In the genomic region with DNA sequence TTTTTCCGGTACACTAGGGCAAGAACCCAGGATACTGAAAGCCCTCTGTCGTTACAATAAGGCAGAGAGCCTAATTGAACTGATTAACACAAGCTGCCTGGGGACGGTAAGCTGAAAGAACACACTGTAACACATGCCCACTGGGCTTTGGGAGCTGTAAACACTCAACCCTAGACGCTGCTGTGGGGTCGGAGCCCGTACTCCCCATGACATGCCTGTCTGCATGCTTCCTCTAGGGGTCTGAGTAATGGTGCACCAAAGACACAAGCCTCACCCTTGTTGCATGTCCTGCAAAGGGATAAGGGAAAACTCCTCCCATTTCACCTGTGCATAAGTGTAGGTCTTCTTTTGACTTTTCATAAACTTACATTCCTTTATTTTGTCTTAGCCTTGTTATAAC, we compare ENCODE assay signal across 20 cellular contexts.
A peak's percentile ranks its signal among the peaks of the same experiment; 100 is the strongest.
DNase-seq lines count a peak whose midpoint lies in the region; ATAC-seq, FAIRE-seq and TF ChIP-seq lines count a peak whose summit lies in the region.
"Had no signal": no experiment of that assay in that cellular context is flagged by ENCODE, and none has a peak within 500 bp of the region (broad histone marks: within the 10 kb centered on the region; RNA-seq: fewer than 3 reads in every experiment).

No MANE protein-coding gene starts in this region.

- WGBS in IMR-90 (ENCODE audit: extremely low coverage in 2 of 2, insufficient read length in 1 of 2), 2 experiments = 96% methylated on average over 3 of the region's 6 CpGs; no CpG with 5 or more reads in 1 of the 2 experiments

- no peaks in the 10 kb centered on the region for H3K36me3 ChIP-seq in IMR-90 (ENCODE audit: control insufficient read depth, insufficient read depth, low read length)
- H3K36me3 ChIP-seq in brain microvascular endothelial cell (replicated peaks) = no peaks in the 10 kb centered on the region
- H3K36me3 ChIP-seq in muscle layer of colon (ENCODE audit: insufficient read depth, low read length) = no peaks in the 10 kb centered on the region
- no peaks in the 10 kb centered on the region for H3K36me3 ChIP-seq in tibial artery
- H3K36me3 ChIP-seq: cardiac muscle cell, ovary had no signal

- H2AFZ ChIP-seq in IMR-90 (replicated peaks; ENCODE audit: low read length, poor library complexity) = no peak overlapping the region

- dilution Hi-C loops in IMR-90 (cut with HindIII; ENCODE audit: low sequenced_read_pairs, unreplicated experiment) = no loop called here

- no peak overlapping the region for H3K56ac ChIP-seq in IMR-90 (ENCODE audit: extremely low read depth, insufficient read depth, low read length)

- H3K27ac ChIP-seq in IMR-90 (ENCODE audit: insufficient read depth, low read length) = no peak overlapping the region
- no peak overlapping the region for H3K27ac ChIP-seq in brain microvascular endothelial cell
- peak overlapping the region; percentile 76 for H3K27ac ChIP-seq in muscle layer of colon (ENCODE audit: low read depth, low read length)
- peak overlapping the region; percentile 75 to 86 for H3K27ac ChIP-seq in tibial artery
- H3K27ac ChIP-seq: epithelial cell of prostate had no signal

- no peak overlapping the region for H3K18ac ChIP-seq in IMR-90 (ENCODE audit: low read depth, low read length)

- FAIRE-seq in GM12892 (lab: Jason Lieb, UNC) = no peak

- H3K14ac ChIP-seq in IMR-90 (replicated peaks; ENCODE audit: low read depth, low read length) = peak overlapping the region; percentile 74; the same call in 1 of the 2 replicates

- H4K8ac ChIP-seq in IMR-90 (ENCODE audit: low read depth in 2 of 2, low read length in 2 of 2) = peak overlapping the region in 1 of 2 experiments; percentile 41; a peak in 1 of 4 replicates

- H3K9ac ChIP-seq in IMR-90 (ENCODE audit: low read depth, low read length) = no peak overlapping the region
- no peak overlapping the region for H3K9ac ChIP-seq in muscle layer of colon (ENCODE audit: low read length)

- H3K27me3 ChIP-seq in IMR-90 (ENCODE audit: control insufficient read depth, insufficient read depth, low read length) = no peaks in the 10 kb centered on the region
- no peaks in the 10 kb centered on the region for H3K27me3 ChIP-seq in brain microvascular endothelial cell (replicated peaks)
- H3K27me3 ChIP-seq in muscle layer of colon (ENCODE audit: control insufficient read depth in 1 of 2, insufficient read depth in 2 of 2, low read length in 2 of 2) = no peaks in the 10 kb centered on the region
- H3K27me3 ChIP-seq in tibial artery = no peaks in the 10 kb centered on the region
- H3K27me3 ChIP-seq: cardiac muscle cell, ovary had no signal

- H2AK5ac ChIP-seq in IMR-90 (ENCODE audit: low read depth, low read length) = no peak overlapping the region; the same call in 1 of the 2 replicates

- BruUV-seq in IMR-90 (replicated peaks; lab: Mats Ljungman, UMichigan) = no TSS peak

- H2BK120ac ChIP-seq in IMR-90 (ENCODE audit: low read depth, low read length) = peak overlapping the region; percentile 31

- H2BK15ac ChIP-seq in IMR-90 (ENCODE audit: low read depth, low read length) = 0 out of 3 replicates have a peak overlapping the region, but pooled peaks have one; percentile 3

- H2AK9ac ChIP-seq in IMR-90 (replicated peaks; ENCODE audit: low read depth, low read length, poor library complexity) = no peak overlapping the region

- H3K23ac ChIP-seq in IMR-90 (ENCODE audit: low read depth, low read length) = no peak overlapping the region

- H2BK20ac ChIP-seq in IMR-90 (ENCODE audit: low read depth, low read length) = peak overlapping the region; percentile 49

- H4K5ac ChIP-seq in IMR-90 (ENCODE audit: low read depth, low read length) = peak overlapping the region; percentile 59

- no peak overlapping the region for H4K91ac ChIP-seq in IMR-90 (ENCODE audit: insufficient read depth, low read depth, low read length)

- H3K4me3 ChIP-seq in IMR-90 (ENCODE audit: insufficient read depth, low read depth, low read length) = no peak overlapping the region
- no peak overlapping the region for H3K4me3 ChIP-seq in brain microvascular endothelial cell (ENCODE audit: low read depth, low read length)
- no peak overlapping the region for H3K4me3 ChIP-seq in muscle layer of colon (ENCODE audit: low read depth in 1 of 2, low read length in 2 of 2)
- no peak overlapping the region for H3K4me3 ChIP-seq in tibial artery
- H3K4me3 ChIP-seq: cardiac muscle cell, ovary had no signal

- POLR2A ChIA-PET in IMR-90 (lab: Charles Lee; ENCODE audit: unreplicated experiment) = no interaction called here

- H3K9me1 ChIP-seq in IMR-90 (ENCODE audit: insufficient read depth, low read length) = peaks cover 14% of the 10 kb centered on the region

- H3K9me3 ChIP-seq in IMR-90 (ENCODE audit: control insufficient read depth, insufficient read depth, low read length) (no peaks in the 10 kb centered on the region), muscle layer of colon (ENCODE audit: low read length) (no peaks in the 10 kb centered on the region), tibial artery (no peaks in the 10 kb centered on the region)
- H3K9me3 ChIP-seq: ovary had no signal

- peaks cover 9 to 35% of the 10 kb centered on the region in 2 experiments; a peak in 3 of 4 replicates for H3K79me1 ChIP-seq in IMR-90 (ENCODE audit: low read depth in 1 of 2, low read length in 2 of 2)

- TF ChIP-seq CTCF in IMR-90 (conservative IDR thresholded peaks at IDR 0.05; ENCODE audit: low read depth, low read length) = no peak
- peak; percentile 10 for TF ChIP-seq CTCF in brain microvascular endothelial cell (IDR thresholded peaks at IDR 0.05; ENCODE audit: low read depth, low read length, missing control alignments)
- TF ChIP-seq CTCF in tibial artery (IDR thresholded peaks at IDR 0.05) = no peak

- intact Hi-C loops in IMR-90 (cut with micrococcal nuclease) = no loop called here
- intact Hi-C loops in tibial artery (cut with DNase I; ENCODE audit: low total_unique reads) = no loop called here

- H3K4me1 ChIP-seq in IMR-90 (ENCODE audit: control insufficient read depth, insufficient read depth, low read length) (peaks cover 13% of the 10 kb centered on the region), muscle layer of colon (ENCODE audit: insufficient read depth, low read length) (peaks cover 56% of the 10 kb centered on the region), tibial artery (peaks cover 0 to 80% (median 35%) of the 10 kb centered on the region in 4 donors)

- peak overlapping the region; percentile 14; the same call in 1 of the 2 replicates for H3K4ac ChIP-seq in IMR-90 (ENCODE audit: low read depth, low read length)

- in situ Hi-C loops in IMR-90 (cut with MboI; ENCODE audit: low sequenced_read_pairs) = no loop called here
- in situ Hi-C loops in brain microvascular endothelial cell (cut with HindIII; ENCODE audit: low pct_ligation_motif_present, low sequenced_read_pairs) = no loop called here

- no peaks in the 10 kb centered on the region for H4K20me1 ChIP-seq in IMR-90 (ENCODE audit: insufficient read depth, low read length)

- H2BK5ac ChIP-seq in IMR-90 (ENCODE audit: low read depth, low read length, poor library complexity, severe bottlenecking) = no peak overlapping the region

- TF ChIP-seq POLR2A in IMR-90 (IDR thresholded peaks at IDR 0.05; ENCODE audit: low read depth, low read length) (no peak), GM12892 (IDR thresholded peaks at IDR 0.05; ENCODE audit: low read depth, low read length) (no peak)

- no peak for TF ChIP-seq RAD21 in IMR-90 (IDR thresholded peaks at IDR 0.05; ENCODE audit: low read length)

- CTCF ChIA-PET in IMR-90 (lab: Yijun Ruan, JAX) = interaction anchor here (0.6 to 1.6 kb wide), 3 partner anchors 11 to 230 kb away, joined by 3 to 6 read pairs (median 4); no protein-coding TSS in a partner anchor

- ATAC-seq in IMR-90 (ENCODE audit: low read depth) = no peak
- ATAC-seq in HG03565 (IDR thresholded peaks at IDR 0.05; ENCODE audit: unreplicated experiment) = no peak
- ATAC-seq: activated CD8-positive, alpha-beta T cell treated with anti-CD3 and anti-CD28 coated beads, Interleukin-2, amount 10 ng/mL, durations not matched to agents 7 days and 5 days; activated T-cell treated with anti-CD3 and anti-CD28 coated beads, Interleukin-2, amount 50 U/mL, for 4 hours had no signal

- H3K4me2 ChIP-seq in IMR-90 (ENCODE audit: low read depth, low read length) = no peak overlapping the region

- DNase-seq in IMR-90 (no peak), brain microvascular endothelial cell (no peak), tibial artery (no peak), GM12892 (ENCODE audit: insufficient read length) (no peak), NCI-H345 treated with DMSO at 0.1 percent for 48 hours (lab: John Stamatoyannopoulos, UW; ENCODE audit: unreplicated experiment) (no peak)
- DNase-seq: activated CD4-positive, alpha-beta T cell treated with anti-CD3 and anti-CD28 coated beads for 1 hour; activated CD8-positive, alpha-beta T cell treated with anti-CD3 and anti-CD28 coated beads, Interleukin-2, amount 10 ng/mL, durations not matched to agents 7 days and 5 days; activated naive CD4-positive, alpha-beta T cell; activated T-cell treated with anti-CD3 and anti-CD28 coated beads, Interleukin-2, amount 50 U/mL, for 4 hours; CD4-positive, alpha-beta memory T cell; immature natural killer cell; MV-4-11; NCI-H187; OCI-M1; ovary; SHP77 had no signal

TF ChIP-seq in IMR-90, 13 proteins besides CTCF, POLR2A, EP300 and RAD21:
- TF ChIP-seq FOS (IDR thresholded peaks at IDR 0.05; ENCODE audit: low read depth, low read length) = no peak
- TF ChIP-seq NFE2L2 (IDR thresholded peaks at IDR 0.05; ENCODE audit: low read depth, low read length) = no peak
- no peak for TF ChIP-seq MAZ (IDR thresholded peaks at IDR 0.05; ENCODE audit: borderline replicate concordance, low read depth, low read length)
- TF ChIP-seq CHD1 (IDR thresholded peaks at IDR 0.05; ENCODE audit: low read depth, low read length) = no peak
- TF ChIP-seq SMC3 (IDR thresholded peaks at IDR 0.05; ENCODE audit: low read depth, low read length) = no peak
- no peak for TF ChIP-seq CEBPB (IDR thresholded peaks at IDR 0.05; ENCODE audit: low read depth, low read length)
- TF ChIP-seq, protein P1, sequence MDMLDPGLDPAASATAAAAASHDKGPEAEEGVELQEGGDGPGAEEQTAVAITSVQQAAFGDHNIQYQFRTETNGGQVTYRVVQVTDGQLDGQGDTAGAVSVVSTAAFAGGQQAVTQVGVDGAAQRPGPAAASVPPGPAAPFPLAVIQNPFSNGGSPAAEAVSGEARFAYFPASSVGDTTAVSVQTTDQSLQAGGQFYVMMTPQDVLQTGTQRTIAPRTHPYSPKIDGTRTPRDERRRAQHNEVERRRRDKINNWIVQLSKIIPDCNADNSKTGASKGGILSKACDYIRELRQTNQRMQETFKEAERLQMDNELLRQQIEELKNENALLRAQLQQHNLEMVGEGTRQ (IDR thresholded peaks at IDR 0.05; ENCODE audit: low read depth, low read length) = no peak
- TF ChIP-seq RFX5 (IDR thresholded peaks at IDR 0.05; ENCODE audit: low read depth, low read length) = no peak
- TF ChIP-seq RCOR1 (IDR thresholded peaks at IDR 0.05; ENCODE audit: insufficient replicate concordance, low read length) = no peak
TF ChIP-seq in IMR-90: peak in this region for 0.

Comparison
In these comparisons a context has a peak if more than half of its experiments do, and no peak if none do; other contexts are left out.
1. H3K27ac ChIP-seq: peak in muscle layer of colon (single experiment) and tibial artery (2 of 2); none in IMR-90 (single experiment) and brain microvascular endothelial cell (single experiment).